Comparison of ENCODE assay signal across 8 cellular contexts in genomic region chr6:111642463-111643158, GRCh38. TPM values are rescaled to one million over a fixed set of nuclear protein-coding genes. Genes with fewer than 3 reads are reported as not detected.
DNase-seq lines count a peak whose midpoint lies in the region; ATAC-seq and TF ChIP-seq lines count a peak whose summit lies in the region.

No MANE protein-coding gene starts in this region.

- peak; percentile 66 for TF ChIP-seq CTCF in HFF-Myc (IDR thresholded peaks at IDR 0.05; ENCODE audit: low read depth, low read length, missing control alignments)

- DNase-seq in NCI-H345 (lab: John Stamatoyannopoulos, UW) (peak; percentile 40), NCI-H345 treated with DMSO at 0.1 percent for 48 hours (lab: John Stamatoyannopoulos, UW; ENCODE audit: unreplicated experiment) (no peak), HFF-Myc (ENCODE audit: extremely low read depth, low read depth) (peak; percentile 59), NCI-H82 (lab: John Stamatoyannopoulos, UW) (peak; percentile 76), anterior cingulate cortex (lab: John Stamatoyannopoulos, UW) (peak in 33 of 58 donors; percentile 2 to 59 (median 27)), hepatic stellate cell (ENCODE audit: low spot score) (peak; percentile 68)

- ATAC-seq in GM18870 (IDR thresholded peaks at IDR 0.05; ENCODE audit: unreplicated experiment), result no peak

- H3K27ac ChIP-seq in skeletal muscle tissue (ENCODE audit: low read depth, low read length), result no peak overlapping the region

- peaks cover 17 to 27% (median 18%) of the 10 kb centered on the region in 3 donors for H3K4me1 ChIP-seq in skeletal muscle tissue (ENCODE audit: control insufficient read depth in 3 of 3, insufficient read depth in 3 of 3, low read length in 3 of 3)

- H3K9me3 ChIP-seq in skeletal muscle tissue (ENCODE audit: control insufficient read depth in 3 of 3, low read length in 3 of 3), result no peaks in the 10 kb centered on the region

- H3K4me3 ChIP-seq in HFF-Myc (replicated peaks; ENCODE audit: low read depth, low read length), result no peak overlapping the region
- peak overlapping the region; percentile 51 to 60 (median 60) for H3K4me3 ChIP-seq in skeletal muscle tissue (ENCODE audit: low read length in 3 of 3)

- H3K27me3 ChIP-seq in skeletal muscle tissue (ENCODE audit: control insufficient read depth in 3 of 3, insufficient read depth in 3 of 3, low read length in 3 of 3), result no peaks in the 10 kb centered on the region

- no peaks in the 10 kb centered on the region for H3K36me3 ChIP-seq in skeletal muscle tissue (ENCODE audit: control insufficient read depth in 3 of 3, insufficient read depth in 3 of 3, low read length in 3 of 3)

- peak overlapping the region in 1 of 3 donors; percentile 19 for H3K9ac ChIP-seq in skeletal muscle tissue (ENCODE audit: low read depth in 1 of 3, low read length in 3 of 3)

RNA-seq across cellular contexts. Expression of gene TRAF3IP2, which starts 36.9 kb away (rescaled TPM):
- total RNA-seq in skeletal muscle tissue, result 5.7 TPM
